In the genomic region with DNA sequence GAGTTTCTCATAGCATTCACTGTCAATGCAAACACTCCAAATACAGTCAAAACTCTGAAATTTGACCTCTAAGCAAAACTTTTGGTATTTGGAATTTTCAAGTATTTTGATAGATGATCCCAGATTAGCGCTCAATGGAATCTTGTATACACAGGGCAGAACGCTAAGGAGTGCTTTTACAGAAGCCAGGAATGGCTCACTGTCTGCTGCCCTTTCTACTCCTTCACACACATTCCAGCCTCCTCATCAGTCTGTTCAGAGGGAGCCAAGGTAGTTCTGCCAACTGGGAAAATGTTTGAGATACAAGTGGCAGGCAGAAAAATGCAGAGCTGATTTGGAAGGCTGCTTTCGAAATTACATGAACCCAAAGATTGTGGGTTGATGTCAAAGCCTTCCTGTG, we compare ENCODE assay signal across 28 cellular contexts. TPM values are rescaled to one million over a fixed set of nuclear protein-coding genes. Genes with fewer than 3 reads are reported as not detected.
A peak's percentile ranks its signal among the peaks of the same experiment; 100 is the strongest.
DNase-seq lines count a peak whose midpoint lies in the region; ATAC-seq and TF ChIP-seq lines count a peak whose summit lies in the region.
"Had no signal": no experiment of that assay in that cellular context is flagged by ENCODE, and none has a peak within 500 bp of the region (broad histone marks: within the 10 kb centered on the region; RNA-seq: fewer than 3 reads in every experiment).

No MANE protein-coding gene starts in this region.

- no peak overlapping the region for H3K9ac ChIP-seq in trophoblast cell (ENCODE audit: low read length)

- H3K4me3 ChIP-seq in heart left ventricle (no peak overlapping the region), gastroesophageal sphincter (no peak overlapping the region), trophoblast cell (ENCODE audit: low read depth, low read length) (no peak overlapping the region)
- H3K4me3 ChIP-seq: adrenal gland, gastrocnemius medialis, ovary, PC-9 had no signal

- no peak overlapping the region for H3K4ac ChIP-seq in trophoblast cell (ENCODE audit: low read depth, low read length)

- peaks cover 38% of the 10 kb centered on the region for H3K27me3 Mint-ChIP-seq in activated T-cell treated with anti-CD3 and anti-CD28 coated beads, Interleukin-2, amount 50 U/mL, for 4 hours (ENCODE audit: low read depth)

- no peak overlapping the region for H4K12ac ChIP-seq in trophoblast cell (ENCODE audit: low read depth, low read length)

- peak overlapping the region; percentile 61 for H3K14ac ChIP-seq in trophoblast cell (ENCODE audit: low read length)

- H3K36me3 ChIP-seq in heart left ventricle (no peaks in the 10 kb centered on the region), gastroesophageal sphincter (no peaks in the 10 kb centered on the region), trophoblast cell (ENCODE audit: control insufficient read depth in 1 of 2, insufficient read depth in 2 of 2, low read length in 2 of 2) (no peaks in the 10 kb centered on the region)
- H3K36me3 ChIP-seq: adrenal gland, gastrocnemius medialis, ovary, WERI-Rb-1 had no signal

- no peak overlapping the region for H2AFZ ChIP-seq in trophoblast cell (ENCODE audit: insufficient read depth, low read length, poor library complexity)
- H2AFZ ChIP-seq: PC-9 had no signal

- 45 to 69% (median 60%) methylated on average over 3 of the region's 3 CpGs for WGBS in heart left ventricle, 4 donors
- WGBS in gastroesophageal sphincter (ENCODE audit: low coverage in 1 of 2), 2 donors: 0 to 50% methylated on average over 1 to 3 of the region's 3 CpGs
- WGBS in trophoblast cell (ENCODE audit: extremely low coverage, insufficient coverage, insufficient read length): no CpG with 5 or more reads among the region's 3 CpGs

- H3K4me3 Mint-ChIP-seq in activated T-cell treated with anti-CD3 and anti-CD28 coated beads, Interleukin-2, amount 50 U/mL, for 4 hours: no peak overlapping the region
- H3K4me3 Mint-ChIP-seq: activated CD8-positive, alpha-beta memory T cell treated with anti-CD3 and anti-CD28 coated beads, Interleukin-2, amount 10 ng/mL, durations not matched to agents 7 days and 5 days; activated naive CD4-positive, alpha-beta T cell treated with anti-CD3 and anti-CD28 coated beads for 36 hours; B cell; CD8-positive, alpha-beta T cell; natural killer cell had no signal

- no peaks in the 10 kb centered on the region for H3K9me3 ChIP-seq in heart left ventricle
- H3K9me3 ChIP-seq in gastroesophageal sphincter: no peaks in the 10 kb centered on the region
- no peaks in the 10 kb centered on the region for H3K9me3 ChIP-seq in trophoblast cell (ENCODE audit: insufficient read depth, low read depth, low read length)
- H3K9me3 ChIP-seq: adrenal gland, gastrocnemius medialis, ovary had no signal

- peak overlapping the region; percentile 45 for H2BK120ac ChIP-seq in trophoblast cell (ENCODE audit: insufficient read depth, low read length, poor library complexity)

- ATAC-seq in heart left ventricle (peak in 1 of 4 donors; percentile 32), Right ventricle myocardium inferior (no peak), gastroesophageal sphincter (no peak), GM19455 (IDR thresholded peaks at IDR 0.05; ENCODE audit: unreplicated experiment) (no peak)
- no peak for ATAC-seq in activated T-cell treated with anti-CD3 and anti-CD28 coated beads, Interleukin-2, amount 50 U/mL, for 4 hours
- ATAC-seq: activated CD8-positive, alpha-beta memory T cell treated with anti-CD3 and anti-CD28 coated beads, Interleukin-2, amount 10 ng/mL, durations not matched to agents 7 days and 5 days; CD8-positive, alpha-beta T cell; gastrocnemius medialis; natural killer cell had no signal

- no peak overlapping the region for H3K18ac ChIP-seq in trophoblast cell (ENCODE audit: low read length)

- intact Hi-C loops in heart left ventricle (cut with DNase I) (loop anchor here in 8 of 10 donors (5.0 to 10.0 kb wide), 7 partner anchors 55 to 435 kb away; no protein-coding TSS in a partner anchor), Right ventricle myocardium inferior (cut with DNase I) (no loop called here)

- no peaks in the 10 kb centered on the region for H3K36me3 Mint-ChIP-seq in activated T-cell treated with anti-CD3 and anti-CD28 coated beads, Interleukin-2, amount 50 U/mL, for 4 hours (ENCODE audit: insufficient read depth)
- H3K36me3 Mint-ChIP-seq: activated CD8-positive, alpha-beta memory T cell treated with anti-CD3 and anti-CD28 coated beads, Interleukin-2, amount 10 ng/mL, durations not matched to agents 7 days and 5 days; CD8-positive, alpha-beta T cell; natural killer cell had no signal

- no peak overlapping the region for H4K8ac ChIP-seq in trophoblast cell (ENCODE audit: low read depth, low read length)

- peak overlapping the region; percentile 68 for H2BK12ac ChIP-seq in trophoblast cell (ENCODE audit: low read length)

- H3K79me2 ChIP-seq in trophoblast cell (ENCODE audit: control insufficient read depth, insufficient read depth, low read length, poor library complexity): peaks cover 2% of the 10 kb centered on the region

- H4K91ac ChIP-seq in trophoblast cell (ENCODE audit: low read depth, low read length): no peak overlapping the region

- H3K4me2 ChIP-seq in trophoblast cell (ENCODE audit: low read length): no peak overlapping the region
- H3K4me2 ChIP-seq: PC-9 had no signal

- H3K4me1 ChIP-seq in heart left ventricle (peaks cover 0 to 38% (median 17%) of the 10 kb centered on the region in 12 donors), gastroesophageal sphincter (peaks cover 8 to 45% (median 13%) of the 10 kb centered on the region in 3 donors), trophoblast cell (ENCODE audit: control insufficient read depth in 1 of 2, insufficient read depth in 2 of 2, low read length in 2 of 2) (peaks cover 6 to 11% of the 10 kb centered on the region in 2 experiments)

- no peak overlapping the region for H2AK5ac ChIP-seq in trophoblast cell (ENCODE audit: low read length)

- peak overlapping the region in 9 of 12 donors; percentile 5 to 60 (median 51) for H3K27ac ChIP-seq in heart left ventricle
- peak overlapping the region; percentile 59 to 77 (median 70) for H3K27ac ChIP-seq in gastroesophageal sphincter
- no peak overlapping the region for H3K27ac ChIP-seq in trophoblast cell (ENCODE audit: low read depth, low read length)
- H3K27ac ChIP-seq: adrenal gland, gastrocnemius medialis, ovary, PC-9, WERI-Rb-1 had no signal

- H3K79me1 ChIP-seq in trophoblast cell (ENCODE audit: low read length): peaks cover 10% of the 10 kb centered on the region

- TF ChIP-seq CTCF in heart left ventricle (IDR thresholded peaks at IDR 0.05) (no peak), gastroesophageal sphincter (IDR thresholded peaks at IDR 0.05) (no peak)

- no peak for TF ChIP-seq EP300 in gastroesophageal sphincter (IDR thresholded peaks at IDR 0.05)

- TF ChIP-seq POLR2A in heart left ventricle (IDR thresholded peaks at IDR 0.05): no peak
- no peak for TF ChIP-seq POLR2A in gastroesophageal sphincter (IDR thresholded peaks at IDR 0.05)

- no peaks in the 10 kb centered on the region for H3K9me3 Mint-ChIP-seq in activated T-cell treated with anti-CD3 and anti-CD28 coated beads, Interleukin-2, amount 50 U/mL, for 4 hours
- H3K9me3 Mint-ChIP-seq: activated naive CD4-positive, alpha-beta T cell treated with anti-CD3 and anti-CD28 coated beads for 36 hours; CD8-positive, alpha-beta T cell had no signal

- H3K27me3 ChIP-seq in heart left ventricle (no peaks in the 10 kb centered on the region), gastroesophageal sphincter (no peaks in the 10 kb centered on the region), trophoblast cell (ENCODE audit: insufficient read depth, low read length) (no peaks in the 10 kb centered on the region)
- H3K27me3 ChIP-seq: adrenal gland, gastrocnemius medialis, ovary had no signal

- H3K23ac ChIP-seq in trophoblast cell (ENCODE audit: low read length): no peak overlapping the region

- no peak for DNase-seq in heart left ventricle
- no peak for DNase-seq in Right ventricle myocardium inferior (ENCODE audit: missing footprints)
- peak; percentile 65 to 88 for DNase-seq in trophoblast cell
- DNase-seq in NCI-H2107 (lab: John Stamatoyannopoulos, UW): no peak
- DNase-seq in MV-4-11 (lab: John Stamatoyannopoulos, UW): no peak
- no peak for DNase-seq in activated T-cell treated with anti-CD3 and anti-CD28 coated beads, Interleukin-2, amount 50 U/mL, for 4 hours
- DNase-seq: activated CD4-positive, alpha-beta T cell treated with anti-CD3 and anti-CD28 coated beads, Interleukin-2, amount 50 U/mL, for 1 hour; activated CD8-positive, alpha-beta memory T cell treated with anti-CD3 and anti-CD28 coated beads, Interleukin-2, amount 10 ng/mL, durations not matched to agents 7 days and 5 days; activated naive CD4-positive, alpha-beta T cell treated with anti-CD3 and anti-CD28 coated beads for 36 hours; adrenal gland; CD8-positive, alpha-beta T cell; DMS 273 treated with DMSO at 0.1 percent for 48 hours; gastrocnemius medialis; H7; midbrain; natural killer cell; NCI-H1092; NCI-H187 treated with DMSO at 0.1 percent for 48 hours; NCI-H526; NK-92 treated with Interleukin-12 subunit alpha and Interleukin-12 subunit beta, amount 100 ng/mL, for 24 hours; ovary; PC-9; SHP77; T-helper 9 cell; WERI-Rb-1 had no signal

- peaks cover 16% of the 10 kb centered on the region for H3K4me1 Mint-ChIP-seq in activated T-cell treated with anti-CD3 and anti-CD28 coated beads, Interleukin-2, amount 50 U/mL, for 4 hours (ENCODE audit: low read depth)

- H2BK5ac ChIP-seq in trophoblast cell (ENCODE audit: low read depth, low read length, poor library complexity): no peak overlapping the region

RNA-seq across cellular contexts. Expression of a gene that starts 4.4 kb away (rescaled TPM):
- total RNA-seq in heart left ventricle (10 to 100 TPM; 18.6 to 39.2 (median 31.6) TPM), Right ventricle myocardium inferior (36.4 TPM), gastroesophageal sphincter (10 to 100 TPM; 46.2 to 63.3 (median 49.3) TPM)
- polyA plus RNA-seq in heart left ventricle: 10 to 100 TPM in 1 of 2 donors, 1 to 10 TPM in 1; 9.3 to 15.1 TPM
- 3.3 and 3.6 TPM in 2 replicates for polyA plus RNA-seq in trophoblast cell (2013)
- under 1 TPM; 0.05 to 0.15 (median 0.14) TPM for total RNA-seq in activated T-cell treated with anti-CD3 and anti-CD28 coated beads, Interleukin-2, amount 50 U/mL, for 4 hours
- total RNA-seq: CD8-positive, alpha-beta T cell; natural killer cell had no signal

Comparison
In these comparisons a context has a peak if more than half of its experiments do, and no peak if none do; other contexts are left out.
1. DNase-seq: peak in trophoblast cell (2 of 2); none in heart left ventricle (0 of 5), Right ventricle myocardium inferior (single experiment), NCI-H2107 (single experiment), MV-4-11 (single experiment) and activated T-cell treated with anti-CD3 and anti-CD28 coated beads, Interleukin-2, amount 50 U/mL, for 4 hours (single experiment).
2. RNA of a gene that starts 4.4 kb away (total RNA-seq): 46.2 to 63.3 TPM in gastroesophageal sphincter, 36.4 TPM in Right ventricle myocardium inferior (single experiment) and 18.6 to 39.2 TPM in heart left ventricle; 0.05 to 0.15 TPM in activated T-cell treated with anti-CD3 and anti-CD28 coated beads, Interleukin-2, amount 50 U/mL, for 4 hours; every median in the first group is over 10 times any median in the second.